Comparison of ENCODE assay signal across 8 cellular contexts in the genomic region with DNA sequence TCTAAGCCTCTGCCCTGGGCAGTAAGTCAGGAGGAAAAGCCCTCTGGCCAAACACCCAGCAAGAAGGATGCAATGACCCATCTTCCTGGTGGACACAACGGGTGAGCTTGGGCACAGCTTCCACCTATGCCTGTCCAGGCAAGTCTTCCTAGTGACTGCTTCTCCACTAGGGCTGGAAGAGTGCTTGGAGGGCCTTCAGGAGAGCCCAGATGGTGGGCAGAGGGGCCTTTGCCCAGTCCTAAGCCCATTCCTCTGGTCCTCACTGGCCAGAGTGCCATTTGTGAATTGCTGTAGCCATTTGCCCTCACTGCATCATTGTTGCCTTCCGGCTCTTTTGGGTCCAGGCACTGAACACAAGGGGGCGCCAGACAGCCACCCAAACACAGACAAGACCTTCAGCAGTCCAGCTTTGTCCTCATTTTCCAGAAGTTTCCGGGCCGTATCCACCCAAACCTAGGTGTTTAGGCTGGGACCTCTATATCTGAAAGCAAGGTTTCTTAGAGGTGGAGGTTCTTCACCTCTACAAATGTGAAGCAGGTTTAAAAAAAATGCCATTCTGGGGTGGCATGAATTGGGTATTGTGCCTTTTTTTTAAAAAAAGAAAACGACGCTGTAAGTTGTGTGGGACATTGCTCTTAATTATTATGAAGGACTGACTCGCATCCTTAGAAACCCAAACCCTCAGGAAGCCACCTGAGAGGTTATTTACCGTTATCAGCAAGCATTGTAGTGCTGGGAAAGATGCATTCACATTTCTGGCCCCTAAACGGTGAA. TPM values are rescaled to one million over a fixed set of nuclear protein-coding genes. Genes with fewer than 3 reads are reported as not detected.
DNase-seq lines count a peak whose midpoint lies in the region; ATAC-seq and TF ChIP-seq lines count a peak whose summit lies in the region.

No MANE protein-coding gene starts in this region.

- H3K27me3 Mint-ChIP-seq in activated T-helper 17 cell treated with anti-CD3 and anti-CD28 coated beads, Interleukin-2, amount 50 U/mL, for 72 hours = no peaks in the 10 kb centered on the region

- peak; percentile 78 for ATAC-seq in activated T-helper 17 cell treated with anti-CD3 and anti-CD28 coated beads, Interleukin-2, amount 50 U/mL, for 72 hours (replicated peaks)

- TF ChIP-seq RAD21 in Ishikawa (IDR thresholded peaks at IDR 0.05; ENCODE audit: low read depth) = peak; percentile 72

- peak overlapping the region; percentile 9 for H3K4me3 Mint-ChIP-seq in activated T-helper 17 cell treated with anti-CD3 and anti-CD28 coated beads, Interleukin-2, amount 50 U/mL, for 72 hours

- H3K36me3 ChIP-seq in neutrophil = no peaks in the 10 kb centered on the region

- peaks cover 34% of the 10 kb centered on the region for H3K4me1 Mint-ChIP-seq in activated T-helper 17 cell treated with anti-CD3 and anti-CD28 coated beads, Interleukin-2, amount 50 U/mL, for 72 hours

- no peak overlapping the region for H3K27ac ChIP-seq in neutrophil
- no peak overlapping the region for H3K27ac ChIP-seq in substantia nigra (ENCODE audit: low read depth, low read length, poor library complexity, severe bottlenecking)

- H3K36me3 Mint-ChIP-seq in activated T-helper 17 cell treated with anti-CD3 and anti-CD28 coated beads, Interleukin-2, amount 50 U/mL, for 72 hours (ENCODE audit: low read depth) = no peaks in the 10 kb centered on the region

- peak; percentile 67 for DNase-seq in NCI-H1436 (lab: John Stamatoyannopoulos, UW)
- DNase-seq in NCI-H1436 treated with DMSO at 0.1 percent for 48 hours (lab: John Stamatoyannopoulos, UW) = no peak
- DNase-seq in RPMI7951 (ENCODE audit: low read depth) = peak; percentile 78
- DNase-seq in fibroblast of the conjunctiva (ENCODE audit: low read depth) = peak; percentile 67
- peak in 44 of 49 donors; percentile 6 to 81 (median 56) for DNase-seq in substantia nigra (lab: John Stamatoyannopoulos, UW)

- no peak overlapping the region for H3K27ac Mint-ChIP-seq in activated T-helper 17 cell treated with anti-CD3 and anti-CD28 coated beads, Interleukin-2, amount 50 U/mL, for 72 hours

- H3K4me3 ChIP-seq in neutrophil (ENCODE audit: low read depth in 1 of 2, low read length in 1 of 2) = no peak overlapping the region

- H3K4me1 ChIP-seq in neutrophil (ENCODE audit: control insufficient read depth in 1 of 2, insufficient read depth in 1 of 2, low read depth in 1 of 2, low read length in 1 of 2) = no peaks in the 10 kb centered on the region

- no peak for TF ChIP-seq EP300 in Ishikawa (IDR thresholded peaks at IDR 0.05; ENCODE audit: borderline replicate concordance)

- no peaks in the 10 kb centered on the region for H3K9me3 ChIP-seq in neutrophil

- H3K9me3 Mint-ChIP-seq in activated T-helper 17 cell treated with anti-CD3 and anti-CD28 coated beads, Interleukin-2, amount 50 U/mL, for 72 hours = no peaks in the 10 kb centered on the region

- H3K27me3 ChIP-seq in neutrophil = no peaks in the 10 kb centered on the region

- peak; percentile 79 for TF ChIP-seq CTCF in neutrophil (IDR thresholded peaks at IDR 0.05)

TF ChIP-seq in Ishikawa, 13 proteins besides CTCF, POLR2A, EP300 and RAD21:
- TF ChIP-seq FOXM1 (IDR thresholded peaks at IDR 0.05; ENCODE audit: borderline replicate concordance, low read depth) (no peak), CEBPB (IDR thresholded peaks at IDR 0.05) (no peak), YY1 (IDR thresholded peaks at IDR 0.05; ENCODE audit: low read depth) (no peak), TEAD4 (IDR thresholded peaks at IDR 0.05) (no peak), TAF1 (IDR thresholded peaks at IDR 0.05; ENCODE audit: low read depth) (no peak), ZBTB7A (IDR thresholded peaks at IDR 0.05; ENCODE audit: low read depth) (no peak), CREB1 (IDR thresholded peaks at IDR 0.05; ENCODE audit: low read depth) (no peak), NFIC (IDR thresholded peaks at IDR 0.05) (no peak), EGR1 (IDR thresholded peaks at IDR 0.05) (no peak), TCF12 (IDR thresholded peaks at IDR 0.05; ENCODE audit: low read depth) (no peak)
- TF ChIP-seq, protein P1, sequence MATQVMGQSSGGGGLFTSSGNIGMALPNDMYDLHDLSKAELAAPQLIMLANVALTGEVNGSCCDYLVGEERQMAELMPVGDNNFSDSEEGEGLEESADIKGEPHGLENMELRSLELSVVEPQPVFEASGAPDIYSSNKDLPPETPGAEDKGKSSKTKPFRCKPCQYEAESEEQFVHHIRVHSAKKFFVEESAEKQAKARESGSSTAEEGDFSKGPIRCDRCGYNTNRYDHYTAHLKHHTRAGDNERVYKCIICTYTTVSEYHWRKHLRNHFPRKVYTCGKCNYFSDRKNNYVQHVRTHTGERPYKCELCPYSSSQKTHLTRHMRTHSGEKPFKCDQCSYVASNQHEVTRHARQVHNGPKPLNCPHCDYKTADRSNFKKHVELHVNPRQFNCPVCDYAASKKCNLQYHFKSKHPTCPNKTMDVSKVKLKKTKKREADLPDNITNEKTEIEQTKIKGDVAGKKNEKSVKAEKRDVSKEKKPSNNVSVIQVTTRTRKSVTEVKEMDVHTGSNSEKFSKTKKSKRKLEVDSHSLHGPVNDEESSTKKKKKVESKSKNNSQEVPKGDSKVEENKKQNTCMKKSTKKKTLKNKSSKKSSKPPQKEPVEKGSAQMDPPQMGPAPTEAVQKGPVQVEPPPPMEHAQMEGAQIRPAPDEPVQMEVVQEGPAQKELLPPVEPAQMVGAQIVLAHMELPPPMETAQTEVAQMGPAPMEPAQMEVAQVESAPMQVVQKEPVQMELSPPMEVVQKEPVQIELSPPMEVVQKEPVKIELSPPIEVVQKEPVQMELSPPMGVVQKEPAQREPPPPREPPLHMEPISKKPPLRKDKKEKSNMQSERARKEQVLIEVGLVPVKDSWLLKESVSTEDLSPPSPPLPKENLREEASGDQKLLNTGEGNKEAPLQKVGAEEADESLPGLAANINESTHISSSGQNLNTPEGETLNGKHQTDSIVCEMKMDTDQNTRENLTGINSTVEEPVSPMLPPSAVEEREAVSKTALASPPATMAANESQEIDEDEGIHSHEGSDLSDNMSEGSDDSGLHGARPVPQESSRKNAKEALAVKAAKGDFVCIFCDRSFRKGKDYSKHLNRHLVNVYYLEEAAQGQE (IDR thresholded peaks at IDR 0.05; ENCODE audit: low read depth) = no peak
- TF ChIP-seq, protein P2, sequence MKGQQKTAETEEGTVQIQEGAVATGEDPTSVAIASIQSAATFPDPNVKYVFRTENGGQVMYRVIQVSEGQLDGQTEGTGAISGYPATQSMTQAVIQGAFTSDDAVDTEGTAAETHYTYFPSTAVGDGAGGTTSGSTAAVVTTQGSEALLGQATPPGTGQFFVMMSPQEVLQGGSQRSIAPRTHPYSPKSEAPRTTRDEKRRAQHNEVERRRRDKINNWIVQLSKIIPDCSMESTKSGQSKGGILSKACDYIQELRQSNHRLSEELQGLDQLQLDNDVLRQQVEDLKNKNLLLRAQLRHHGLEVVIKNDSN (IDR thresholded peaks at IDR 0.05) = no peak
- TF ChIP-seq, protein P3, sequence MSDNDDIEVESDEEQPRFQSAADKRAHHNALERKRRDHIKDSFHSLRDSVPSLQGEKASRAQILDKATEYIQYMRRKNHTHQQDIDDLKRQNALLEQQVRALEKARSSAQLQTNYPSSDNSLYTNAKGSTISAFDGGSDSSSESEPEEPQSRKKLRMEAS (IDR thresholded peaks at IDR 0.05) = no peak

RNA-seq across cellular contexts. Expression of gene PAX8, which starts 29.5 kb away (rescaled TPM):
- total RNA-seq in RPMI7951 (2014; rRNA removed; shearing (Covaris generic)) = 5.4 and 12.6 TPM in 2 replicates
- 1 to 10 TPM in 1 of 2 donors, under 1 TPM in 1; 0.86 to 1.6 TPM for total RNA-seq in activated T-helper 17 cell treated with anti-CD3 and anti-CD28 coated beads, Interleukin-2, amount 50 U/mL, for 72 hours
